ENCODE assay signal across 1 cellular context in genomic region chr1:172647110-172647564, GRCh38.
TF ChIP-seq lines count a peak whose summit lies in the region.

No MANE protein-coding gene starts in this region.

TF ChIP-seq in H1, 55 proteins besides CTCF, POLR2A, EP300 and RAD21 (continued from another document):
- TF ChIP-seq USF2 (IDR thresholded peaks at IDR 0.05; ENCODE audit: low read length) = no peak
TF ChIP-seq in H1: peak in this region for 0.
